1 cellular context compared by ENCODE assay signal in the genomic region with DNA sequence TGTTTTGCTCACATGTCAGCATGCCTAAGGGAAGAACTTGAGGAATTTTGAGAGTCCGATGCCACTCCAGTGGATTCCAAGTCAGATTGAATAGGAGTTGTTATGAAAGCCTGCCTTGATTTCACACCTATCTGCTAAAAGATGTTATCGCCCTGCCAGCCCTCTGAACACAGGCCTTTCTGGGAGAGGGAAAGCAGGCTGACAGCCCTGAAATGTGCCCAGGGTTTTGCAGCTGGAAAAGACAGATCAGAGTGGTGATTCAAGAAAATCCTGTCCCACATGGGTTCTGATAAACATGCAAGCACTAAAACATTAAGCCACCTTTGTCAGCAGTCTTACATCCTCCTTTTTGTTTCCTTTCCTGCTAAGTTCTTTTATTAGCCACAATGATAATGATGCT.
TF ChIP-seq lines count a peak whose summit lies in the region.

No MANE protein-coding gene starts in this region.

TF ChIP-seq in SK-N-SH, 30 proteins besides CTCF, POLR2A, EP300 and RAD21 (continued from another document):
- TF ChIP-seq, protein P1, sequence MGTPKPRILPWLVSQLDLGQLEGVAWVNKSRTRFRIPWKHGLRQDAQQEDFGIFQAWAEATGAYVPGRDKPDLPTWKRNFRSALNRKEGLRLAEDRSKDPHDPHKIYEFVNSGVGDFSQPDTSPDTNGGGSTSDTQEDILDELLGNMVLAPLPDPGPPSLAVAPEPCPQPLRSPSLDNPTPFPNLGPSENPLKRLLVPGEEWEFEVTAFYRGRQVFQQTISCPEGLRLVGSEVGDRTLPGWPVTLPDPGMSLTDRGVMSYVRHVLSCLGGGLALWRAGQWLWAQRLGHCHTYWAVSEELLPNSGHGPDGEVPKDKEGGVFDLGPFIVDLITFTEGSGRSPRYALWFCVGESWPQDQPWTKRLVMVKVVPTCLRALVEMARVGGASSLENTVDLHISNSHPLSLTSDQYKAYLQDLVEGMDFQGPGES (IDR thresholded peaks at IDR 0.05; ENCODE audit: low read depth, low read length) = no peak
- TF ChIP-seq, protein P2, sequence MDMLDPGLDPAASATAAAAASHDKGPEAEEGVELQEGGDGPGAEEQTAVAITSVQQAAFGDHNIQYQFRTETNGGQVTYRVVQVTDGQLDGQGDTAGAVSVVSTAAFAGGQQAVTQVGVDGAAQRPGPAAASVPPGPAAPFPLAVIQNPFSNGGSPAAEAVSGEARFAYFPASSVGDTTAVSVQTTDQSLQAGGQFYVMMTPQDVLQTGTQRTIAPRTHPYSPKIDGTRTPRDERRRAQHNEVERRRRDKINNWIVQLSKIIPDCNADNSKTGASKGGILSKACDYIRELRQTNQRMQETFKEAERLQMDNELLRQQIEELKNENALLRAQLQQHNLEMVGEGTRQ (IDR thresholded peaks at IDR 0.05; ENCODE audit: borderline replicate concordance, low read depth, low read length) = no peak
- TF ChIP-seq USF1 (IDR thresholded peaks at IDR 0.05; ENCODE audit: borderline replicate concordance, low read depth) (no peak), GATA2 (CRISPR knock-in tag; IDR thresholded peaks at IDR 0.05) (peak; percentile 79), MEF2A (IDR thresholded peaks at IDR 0.05; ENCODE audit: borderline replicate concordance, low read depth) (no peak), TCF12 (IDR thresholded peaks at IDR 0.05) (no peak)
